In the genomic region with DNA sequence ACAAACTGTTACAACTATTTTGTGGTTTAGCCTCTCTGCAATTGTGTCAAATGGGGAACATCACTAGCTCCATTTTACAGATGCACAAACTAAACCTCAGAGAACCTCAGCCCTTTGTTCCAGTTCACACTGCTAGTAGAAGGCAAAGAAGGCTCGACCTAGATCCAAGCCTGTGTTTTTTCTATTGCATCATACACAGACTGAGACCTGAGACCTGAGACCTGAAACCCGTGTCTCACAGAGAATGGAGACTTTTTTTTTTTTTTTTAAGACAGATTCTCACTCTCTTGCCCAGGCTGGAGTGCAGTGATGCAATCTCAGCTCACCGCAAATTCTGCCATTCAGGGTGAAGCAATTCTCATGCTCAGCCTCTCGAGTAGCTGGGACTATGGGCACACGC, we compare ENCODE assay signal across 1 cellular context.
TF ChIP-seq lines count a peak whose summit lies in the region.

No MANE protein-coding gene starts in this region.

TF ChIP-seq in K562, 482 proteins besides CTCF, POLR2A, EP300 and RAD21 (continued from another document):
- TF ChIP-seq, protein P1, sequence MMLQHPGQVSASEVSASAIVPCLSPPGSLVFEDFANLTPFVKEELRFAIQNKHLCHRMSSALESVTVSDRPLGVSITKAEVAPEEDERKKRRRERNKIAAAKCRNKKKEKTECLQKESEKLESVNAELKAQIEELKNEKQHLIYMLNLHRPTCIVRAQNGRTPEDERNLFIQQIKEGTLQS (IDR thresholded peaks at IDR 0.05) = peak; percentile 81
- TF ChIP-seq, protein P1 (CRISPR knock-in tag; conservative IDR thresholded peaks at IDR 0.05) = no peak
- TF ChIP-seq PRMT5 (CRISPR knock-in tag; IDR thresholded peaks at IDR 0.05) = no peak
- TF ChIP-seq CEBPG (CRISPR knock-in tag; IDR thresholded peaks at IDR 0.05) = peak; percentile 60; the same call in 1 of the 2 replicates
- peak; percentile 85 to 90; a peak in 3 of 4 replicates for TF ChIP-seq CEBPG (tag; conservative IDR thresholded peaks at IDR 0.05 in 1 of 2, IDR thresholded peaks at IDR 0.05 in 1 of 2)
TF ChIP-seq in K562: peak in this region for 6.
